ENCODE assay signal across 1 cellular context in genomic region chr4:26369132-26370036, GRCh38.
TF ChIP-seq lines count a peak whose summit lies in the region.

No MANE protein-coding gene starts in this region.

TF ChIP-seq in GM23338, 12 proteins besides CTCF, POLR2A, EP300 and RAD21 (continued from another document):
- TF ChIP-seq ZNF462 (CRISPR knock-in tag; IDR thresholded peaks at IDR 0.05): no peak
TF ChIP-seq in GM23338: peak in this region for 0.
